In the genomic region with DNA sequence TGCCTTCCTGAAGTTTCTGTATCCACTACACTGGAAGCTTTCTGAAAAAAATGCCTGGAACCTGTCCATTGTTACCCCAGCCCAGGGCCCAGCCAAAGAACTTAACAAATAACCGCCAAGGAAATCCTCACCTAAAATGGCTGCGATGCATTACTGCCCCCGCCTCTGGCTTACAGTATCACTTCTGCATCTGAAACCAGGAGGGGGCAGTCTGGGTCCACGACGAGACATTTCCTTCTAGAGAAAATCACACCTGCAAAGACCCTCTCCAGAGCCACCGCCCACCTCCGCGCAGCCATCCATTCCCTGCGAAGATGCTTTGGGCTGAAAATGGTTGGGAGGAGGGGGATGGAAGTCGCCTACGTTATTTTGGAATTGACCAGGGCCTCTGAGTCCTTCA, we compare ENCODE assay signal across 10 cellular contexts. TPM values are rescaled to one million over a fixed set of nuclear protein-coding genes. Genes with fewer than 3 reads are reported as not detected.
DNase-seq lines count a peak whose midpoint lies in the region; ATAC-seq and TF ChIP-seq lines count a peak whose summit lies in the region.
"Had no signal": no experiment of that assay in that cellular context is flagged by ENCODE, and none has a peak within 500 bp of the region (broad histone marks: within the 10 kb centered on the region; RNA-seq: fewer than 3 reads in every experiment).

No MANE protein-coding gene starts in this region.

- H3K9me3 Mint-ChIP-seq in type B pancreatic cell, result no peaks in the 10 kb centered on the region
- H3K9me3 Mint-ChIP-seq: natural killer cell treated with Interleukin-12 subunit alpha and Interleukin-12 subunit beta and Interleukin-15 and Interleukin-18, amount 100 ng/mL, for 72 hours had no signal

- H3K79me2 ChIP-seq in KMS-11 (ENCODE audit: insufficient read depth, low read depth), result no peaks in the 10 kb centered on the region

- H3K4me2 ChIP-seq in KMS-11, result no peak overlapping the region

- H3K27me3 ChIP-seq in KMS-11 (ENCODE audit: insufficient read depth, low read depth), result no peaks in the 10 kb centered on the region

- no peaks in the 10 kb centered on the region for H3K4me1 ChIP-seq in KMS-11 (ENCODE audit: low read depth, poor library complexity, severe bottlenecking)

- peak; percentile 15 for DNase-seq in Daoy (ENCODE audit: low read depth)
- DNase-seq in activated T-cell treated with anti-CD3 and anti-CD28 coated beads for 4 hours, result peak; percentile 17
- peak; percentile 83 for DNase-seq in islet precursor cell
- DNase-seq in type B pancreatic cell (ENCODE audit: extremely low spot score, unreplicated experiment), result no peak
- DNase-seq in coronary artery (ENCODE audit: low spot score), result no peak
- DNase-seq in DMS153 (lab: John Stamatoyannopoulos, UW), result no peak

- H3K4me3 ChIP-seq in KMS-11 (IDR thresholded peaks at IDR 0.05; ENCODE audit: insufficient read depth, low read depth, low read length) (no peak overlapping the region), coronary artery (no peak overlapping the region)

- no peak overlapping the region for H3K9ac ChIP-seq in KMS-11

- H3K4me3 Mint-ChIP-seq in type B pancreatic cell, result no peak overlapping the region
- H3K4me3 Mint-ChIP-seq: natural killer cell treated with Interleukin-12 subunit alpha and Interleukin-12 subunit beta and Interleukin-15 and Interleukin-18, amount 100 ng/mL, for 72 hours had no signal

- no peaks in the 10 kb centered on the region for H3K4me1 Mint-ChIP-seq in type B pancreatic cell (ENCODE audit: unreplicated experiment)

- H2AFZ ChIP-seq in KMS-11 (ENCODE audit: low read depth), result no peak overlapping the region

- no peak overlapping the region for H3K27ac ChIP-seq in KMS-11
- H3K27ac ChIP-seq in coronary artery, result no peak overlapping the region

- H3K36me3 Mint-ChIP-seq in type B pancreatic cell, result no peaks in the 10 kb centered on the region

- H3K27ac Mint-ChIP-seq in type B pancreatic cell, result no peak overlapping the region
- H3K27ac Mint-ChIP-seq: natural killer cell treated with Interleukin-12 subunit alpha and Interleukin-12 subunit beta and Interleukin-15 and Interleukin-18, amount 100 ng/mL, for 72 hours had no signal

- H4K20me1 ChIP-seq in KMS-11 (ENCODE audit: insufficient read depth), result no peaks in the 10 kb centered on the region

- TF ChIP-seq CTCF in KMS-11 (conservative IDR thresholded peaks at IDR 0.05; ENCODE audit: low read depth, low read length), result 0 out of 2 replicates have a peak, but pooled peaks have one; percentile 14
- peak; percentile 55 for TF ChIP-seq CTCF in type B pancreatic cell (conservative IDR thresholded peaks at IDR 0.05)
- TF ChIP-seq CTCF in coronary artery (IDR thresholded peaks at IDR 0.05), result no peak

- no peaks in the 10 kb centered on the region for H3K36me3 ChIP-seq in KMS-11 (ENCODE audit: insufficient read depth)

- ATAC-seq in HG02981 (IDR thresholded peaks at IDR 0.05; ENCODE audit: unreplicated experiment), result no peak

- no peaks in the 10 kb centered on the region for H3K27me3 Mint-ChIP-seq in type B pancreatic cell
- H3K27me3 Mint-ChIP-seq: natural killer cell treated with Interleukin-12 subunit alpha and Interleukin-12 subunit beta and Interleukin-15 and Interleukin-18, amount 100 ng/mL, for 72 hours had no signal

RNA-seq across cellular contexts. Expression of gene CELF6, which starts 22.4 kb away (rescaled TPM):
- 0.40 and 0.57 TPM in 2 replicates for total RNA-seq in Daoy (2014; rRNA removed; shearing (Covaris generic))
- 0.45 and 1.9 TPM in 2 replicates for total RNA-seq in type B pancreatic cell (ENCODE audit: low replicate concordance)

RNA-seq across cellular contexts. Expression of gene HEXA, which starts 33.4 kb away (rescaled TPM):
- 46.7 and 49.1 TPM in 2 replicates for total RNA-seq in Daoy (2014; rRNA removed; shearing (Covaris generic))
- 91.3 and 101 TPM in 2 replicates for total RNA-seq in type B pancreatic cell (ENCODE audit: low replicate concordance)

RNA-seq across cellular contexts. Expression of gene TMEM202, which starts 55.7 kb away (rescaled TPM):
- total RNA-seq in Daoy (2014; rRNA removed; shearing (Covaris generic)), result not detected in 2 replicates
- not detected in 2 replicates for total RNA-seq in type B pancreatic cell (ENCODE audit: low replicate concordance)
- total RNA-seq: natural killer cell treated with Interleukin-12 subunit alpha and Interleukin-12 subunit beta and Interleukin-15 and Interleukin-18, amount 100 ng/mL, for 72 hours; T-helper 1 cell treated with Interleukin-12 subunit alpha and Interleukin-12 subunit beta and Interleukin-4 antibody, amounts not matched to agents 30 ng/mL and 1 ng/mL, for 36 hours had no signal

Comparison
In these comparisons a context has a peak if more than half of its experiments do, and no peak if none do; other contexts are left out.
1. DNase-seq: peak in Daoy (single experiment), activated T-cell treated with anti-CD3 and anti-CD28 coated beads for 4 hours (single experiment) and islet precursor cell (single experiment); none in type B pancreatic cell (single experiment), coronary artery (single experiment) and DMS153 (single experiment).